In the genomic region with DNA sequence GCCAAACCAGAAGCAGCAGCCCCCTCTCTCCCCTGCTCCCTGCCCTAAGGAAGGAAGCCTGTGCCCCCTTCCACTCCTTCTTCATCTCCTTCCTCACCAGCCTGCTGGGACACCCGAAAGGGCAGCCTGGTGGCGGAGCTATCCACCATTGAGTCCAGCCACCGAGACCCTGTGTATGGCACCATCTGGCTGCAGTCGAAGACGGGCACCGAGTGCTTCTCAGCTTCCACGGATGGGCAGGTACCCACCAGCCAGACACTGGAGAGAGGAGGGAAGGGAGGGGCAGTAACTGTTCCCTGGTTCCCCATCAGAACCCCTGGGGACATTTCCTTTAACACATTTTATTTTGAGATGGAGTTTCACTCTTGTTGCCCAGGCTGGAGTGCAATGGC, we compare ENCODE assay signal across 8 cellular contexts. TPM values are rescaled to one million over a fixed set of nuclear protein-coding genes. Genes with fewer than 3 reads are reported as not detected.
"Had no signal": no experiment of that assay in that cellular context is flagged by ENCODE, and none has a peak within 500 bp of the region (broad histone marks: within the 10 kb centered on the region; RNA-seq: fewer than 3 reads in every experiment).

No MANE protein-coding gene starts in this region.

- H3K4me3 ChIP-seq: GM23338 had no signal

- H3K27ac Mint-ChIP-seq: GM23338, H9 had no signal

- H3K27ac ChIP-seq: HL-60 had no signal

- ATAC-seq: GM23338, HepG2 had no signal

- H3K36me3 Mint-ChIP-seq: IgD-negative memory B cell had no signal

- H3K4me3 Mint-ChIP-seq: GM23338, H9, IgD-negative memory B cell had no signal

- H3K9me3 Mint-ChIP-seq: GM23338 had no signal

- H3K4me1 Mint-ChIP-seq: IgD-negative memory B cell had no signal

- DNase-seq: H9, HCEC 1CT, KBM-7 had no signal

RNA-seq across cellular contexts. Expression of a gene that starts 25.6 kb away (rescaled TPM):
- total RNA-seq: GM23338, H9, HepG2, HT1080 had no signal

RNA-seq across cellular contexts. Expression of a gene that starts 26.4 kb away (rescaled TPM):
- total RNA-seq: HepG2, HT1080 had no signal
